8 cellular contexts compared by ENCODE assay signal in genomic region chr16:28974437-28975157, GRCh38. TPM values are rescaled to one million over a fixed set of nuclear protein-coding genes. Genes with fewer than 3 reads are reported as not detected.
DNase-seq lines count a peak whose midpoint lies in the region; ATAC-seq and TF ChIP-seq lines count a peak whose summit lies in the region.

SPNS1 (plus strand) TSS chr16:28974778; CDS start chr16:28975152, 374 bp downstream.

- ATAC-seq in HG02840 (IDR thresholded peaks at IDR 0.05; ENCODE audit: low FRiP score, unreplicated experiment) = peak; percentile 83
- peak; percentile 95 to 99 (median 98) for ATAC-seq in heart right ventricle
- ATAC-seq in upper lobe of left lung (ENCODE audit: low FRiP score in 2 of 2) = peak; percentile 95 to 97

- no peaks in the 10 kb centered on the region for H3K27me3 ChIP-seq in adrenal gland
- no peaks in the 10 kb centered on the region for H3K27me3 ChIP-seq in heart right ventricle
- no peaks in the 10 kb centered on the region for H3K27me3 ChIP-seq in upper lobe of left lung

- peak in 1 of 2 donors; percentile 53 for TF ChIP-seq POLR2A in adrenal gland (IDR thresholded peaks at IDR 0.05)
- peak in 2 of 4 donors; percentile 50 to 78 for TF ChIP-seq POLR2A in upper lobe of left lung (IDR thresholded peaks at IDR 0.05)

- H3K9me3 ChIP-seq in adrenal gland (replicated peaks in 1 of 3) = no peaks in the 10 kb centered on the region
- no peaks in the 10 kb centered on the region for H3K9me3 ChIP-seq in heart right ventricle
- no peaks in the 10 kb centered on the region for H3K9me3 ChIP-seq in upper lobe of left lung

- peaks cover 0 to 12% of the 10 kb centered on the region in 2 donors for H3K36me3 ChIP-seq in adrenal gland (replicated peaks in 1 of 2)
- peaks cover 0 to 33% (median 5%) of the 10 kb centered on the region in 9 donors for H3K36me3 ChIP-seq in heart right ventricle
- H3K36me3 ChIP-seq in upper lobe of left lung = peaks cover 5 to 20% (median 13%) of the 10 kb centered on the region in 4 donors

- peak in 1 of 4 donors; percentile 89 for TF ChIP-seq EP300 in upper lobe of left lung (IDR thresholded peaks at IDR 0.05)

- TF ChIP-seq CTCF in GM12865 (IDR thresholded peaks at IDR 0.05; ENCODE audit: insufficient read depth, low read depth, low read length, missing control alignments) (no peak), adrenal gland (IDR thresholded peaks at IDR 0.05) (no peak), heart right ventricle (IDR thresholded peaks at IDR 0.05) (no peak), upper lobe of left lung (IDR thresholded peaks at IDR 0.05) (no peak)

- 0% methylated on average over 6 to 60 of the region's 60 CpGs for WGBS in adrenal gland, 4 donors
- 0% methylated on average over 58 to 60 of the region's 60 CpGs for WGBS in heart right ventricle, 2 donors
- WGBS in upper lobe of left lung, 2 donors = 0% methylated on average over 23 to 40 of the region's 60 CpGs

- DNase-seq in GM12865 (ENCODE audit: low read depth) = peak; percentile 97
- DNase-seq in NCI-H146 (lab: John Stamatoyannopoulos, UW) = peak; percentile 98
- peak; percentile 79 to 93 (median 85) for DNase-seq in T-helper 1 cell
- DNase-seq in adrenal gland = peak; percentile 97 to 99 (median 98)
- peak; percentile 97 for DNase-seq in heart right ventricle
- DNase-seq in posterior cingulate gyrus = peak; percentile 96 to 100 (median 99)
- peak; percentile 97 for DNase-seq in upper lobe of left lung

- intact Hi-C loops in adrenal gland (cut with DNase I) = no loop called here
- intact Hi-C loops in heart right ventricle (cut with DNase I) = loop anchor here in 1 of 10 donors (10.0 kb wide), 1 partner anchor 280 kb away; no protein-coding TSS in a partner anchor
- intact Hi-C loops in posterior cingulate gyrus (cut with DNase I) = no loop called here

- H3K4me1 ChIP-seq in adrenal gland (replicated peaks in 1 of 2) = peaks cover 15 to 18% of the 10 kb centered on the region in 2 donors
- peaks cover 7 to 26% (median 19%) of the 10 kb centered on the region in 9 donors for H3K4me1 ChIP-seq in heart right ventricle
- H3K4me1 ChIP-seq in upper lobe of left lung = peaks cover 13 to 38% (median 22%) of the 10 kb centered on the region in 4 donors

- H3K4me3 ChIP-seq in GM12865 (ENCODE audit: low read depth, low read length) = peak within 1 kb of the TSS; percentile 71
- H3K4me3 ChIP-seq in adrenal gland = peak within 1 kb of the TSS; percentile 71 to 96 (median 88)
- H3K4me3 ChIP-seq in heart right ventricle = peak within 1 kb of the TSS; percentile 59 to 98 (median 88)
- H3K4me3 ChIP-seq in upper lobe of left lung = peak within 1 kb of the TSS; percentile 69 to 98 (median 88)

- H3K27ac ChIP-seq in adrenal gland (peak within 1 kb of the TSS in 3 of 5 donors; percentile 63 to 75 (median 74)), heart right ventricle (peak within 1 kb of the TSS in 9 of 10 donors; percentile 62 to 89 (median 78)), upper lobe of left lung (peak within 1 kb of the TSS; percentile 77 to 85 (median 80))

RNA-seq across cellular contexts. Expression of gene SPNS1, which starts in this region (rescaled TPM):
- total RNA-seq in adrenal gland = 10 to 100 TPM; 29.0 to 64.2 (median 37.9) TPM
- 100 to 1,000 TPM in 2 of 3 donors, 1 to 10 TPM in 1; 8.3 to 168 (median 114) TPM for polyA plus RNA-seq in adrenal gland
- total RNA-seq in heart right ventricle = 10 to 100 TPM; 12.9 to 23.3 (median 17.2) TPM
- polyA plus RNA-seq in heart right ventricle = 10 to 100 TPM; 42.5 to 44.5 TPM
- 10 to 100 TPM; 23.4 to 84.7 (median 68.7) TPM for total RNA-seq in upper lobe of left lung

Comparison
In these comparisons a context has a peak if more than half of its experiments do, and no peak if none do; other contexts are left out.
1. Peak in every context shown above with its lines: DNase-seq, ATAC-seq, H3K4me3 ChIP-seq and H3K27ac ChIP-seq.